In the genomic region with DNA sequence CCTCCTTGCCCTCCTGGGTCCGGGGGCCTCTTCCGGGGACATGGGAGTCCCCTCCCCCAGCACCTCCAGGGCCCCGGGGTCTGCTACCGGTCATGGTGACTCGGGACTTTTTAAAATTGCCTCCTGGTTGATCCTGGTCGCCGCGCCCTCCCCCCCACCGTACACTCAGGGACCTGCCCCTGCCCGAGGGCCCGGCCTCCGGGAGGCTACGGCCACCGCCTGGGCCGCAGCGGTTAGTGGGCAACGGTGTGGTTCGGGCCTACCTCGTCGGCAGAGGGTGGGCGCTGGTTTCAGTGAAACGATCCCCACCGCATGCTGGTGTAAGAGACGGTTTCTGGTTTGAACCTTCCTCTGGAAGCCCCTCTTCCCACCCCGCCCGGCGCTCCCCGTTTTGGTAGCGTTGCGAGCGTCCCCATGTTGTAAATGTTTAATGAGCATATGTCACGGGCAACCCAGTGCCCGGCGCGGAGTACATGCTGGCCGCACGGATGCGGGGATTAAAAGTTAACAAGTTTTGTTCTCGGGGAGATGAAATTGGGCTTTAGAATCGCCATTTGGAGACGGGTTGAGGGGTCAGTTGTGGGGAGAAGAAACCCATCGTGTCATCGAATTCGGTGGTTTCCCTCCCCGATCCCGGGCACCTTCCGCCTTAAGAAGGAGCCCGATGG, we compare ENCODE assay signal across 8 cellular contexts. TPM values are rescaled to one million over a fixed set of nuclear protein-coding genes. Genes with fewer than 3 reads are reported as not detected.
DNase-seq lines count a peak whose midpoint lies in the region; ATAC-seq and TF ChIP-seq lines count a peak whose summit lies in the region.

No MANE protein-coding gene starts in this region.

- peak in 6 of 7 experiments; percentile 9 to 64 (median 42) for DNase-seq in CD8-positive, alpha-beta T cell
- peak; percentile 49 for DNase-seq in MG63
- peak; percentile 21 for DNase-seq in activated T-cell treated with anti-CD3 and anti-CD28 coated beads for 48 hours (ENCODE audit: low read depth)
- DNase-seq in esophagus muscularis mucosa (ENCODE audit: extremely low spot score) = no peak
- DNase-seq in tibial nerve (ENCODE audit: low spot score in 2 of 2) = peak in 1 of 2 donors; percentile 20
- DNase-seq in hippocampal formation (lab: John Stamatoyannopoulos, UW) = no peak
- no peak for DNase-seq in Ammon's horn (ENCODE audit: low spot score)

- H3K27me3 ChIP-seq in CD8-positive, alpha-beta T cell (ENCODE audit: insufficient read depth, low read length) = no peaks in the 10 kb centered on the region
- no peaks in the 10 kb centered on the region for H3K27me3 ChIP-seq in MG63
- H3K27me3 ChIP-seq in esophagus muscularis mucosa = no peaks in the 10 kb centered on the region
- H3K27me3 ChIP-seq in tibial nerve = no peaks in the 10 kb centered on the region

- H3K27me3 Mint-ChIP-seq in CD8-positive, alpha-beta T cell (ENCODE audit: low read depth) = no peaks in the 10 kb centered on the region
- peaks cover 4% of the 10 kb centered on the region for H3K27me3 Mint-ChIP-seq in nephron (ENCODE audit: low read depth)

- TF ChIP-seq EP300 in esophagus muscularis mucosa (IDR thresholded peaks at IDR 0.05) (no peak), tibial nerve (IDR thresholded peaks at IDR 0.05) (peak in 1 of 2 donors; percentile 24)

- POLR2A ChIA-PET in CD8-positive, alpha-beta T cell (lab: Charles Lee) = no interaction called here

- H3K9me3 Mint-ChIP-seq in CD8-positive, alpha-beta T cell = no peaks in the 10 kb centered on the region
- no peaks in the 10 kb centered on the region for H3K9me3 Mint-ChIP-seq in nephron

- peaks cover 56% of the 10 kb centered on the region for H3K4me1 Mint-ChIP-seq in CD8-positive, alpha-beta T cell (ENCODE audit: low read depth)
- H3K4me1 Mint-ChIP-seq in nephron = peaks cover 56% of the 10 kb centered on the region

- ATAC-seq in CD8-positive, alpha-beta T cell = no peak

- peaks cover 8% of the 10 kb centered on the region for H3K36me3 Mint-ChIP-seq in CD8-positive, alpha-beta T cell
- no peaks in the 10 kb centered on the region for H3K36me3 Mint-ChIP-seq in nephron (ENCODE audit: low read depth)

- H3K9me3 ChIP-seq in CD8-positive, alpha-beta T cell (ENCODE audit: low read length) = no peaks in the 10 kb centered on the region
- H3K9me3 ChIP-seq in MG63 (no peaks in the 10 kb centered on the region), esophagus muscularis mucosa (no peaks in the 10 kb centered on the region), tibial nerve (no peaks in the 10 kb centered on the region)

- H3K4me3 Mint-ChIP-seq in CD8-positive, alpha-beta T cell = peak overlapping the region; percentile 92
- peak overlapping the region; percentile 91 to 97 (median 96) for H3K4me3 Mint-ChIP-seq in nephron

- TF ChIP-seq POLR2A in esophagus muscularis mucosa (IDR thresholded peaks at IDR 0.05; ENCODE audit: low read depth) = no peak
- TF ChIP-seq POLR2A in tibial nerve (IDR thresholded peaks at IDR 0.05) = no peak

- intact Hi-C loops in CD8-positive, alpha-beta T cell (cut with DNase I, micrococcal nuclease) = loop anchor here (5.0 to 10.0 kb wide), 4 partner anchors 309 to 719 kb away; a partner anchor contains a TSS
- intact Hi-C loops in esophagus muscularis mucosa (cut with DNase I) = loop anchor here (5.0 kb wide), 3 partner anchors 41 to 101 kb away; a partner anchor contains a TSS

- TF ChIP-seq CTCF in CD8-positive, alpha-beta T cell (IDR thresholded peaks at IDR 0.05) = no peak
- TF ChIP-seq CTCF in esophagus muscularis mucosa (IDR thresholded peaks at IDR 0.05) (no peak), nephron (IDR thresholded peaks at IDR 0.05; ENCODE audit: unreplicated experiment in 3 of 3) (no peak), tibial nerve (IDR thresholded peaks at IDR 0.05) (no peak)

- under 1% methylated on average over 23 of the region's 48 CpGs for WGBS in esophagus muscularis mucosa
- WGBS in tibial nerve, 2 donors = 0% methylated on average over 24 to 44 of the region's 48 CpGs

- H3K4me3 ChIP-seq in CD8-positive, alpha-beta T cell (ENCODE audit: low read depth, low read length) = peak overlapping the region; percentile 79
- H3K4me3 ChIP-seq in MG63 = peak overlapping the region; percentile 93
- H3K4me3 ChIP-seq in esophagus muscularis mucosa = peak overlapping the region; percentile 98 to 100 (median 99)
- H3K4me3 ChIP-seq in tibial nerve = peak overlapping the region; percentile 62 to 100 (median 92)

- CTCF ChIA-PET in CD8-positive, alpha-beta T cell (lab: Charles Lee) = no interaction called here

- no peaks in the 10 kb centered on the region for H3K36me3 ChIP-seq in CD8-positive, alpha-beta T cell (ENCODE audit: insufficient read depth, low read length)
- H3K36me3 ChIP-seq in MG63 = peaks cover 37% of the 10 kb centered on the region
- no peaks in the 10 kb centered on the region for H3K36me3 ChIP-seq in esophagus muscularis mucosa
- H3K36me3 ChIP-seq in tibial nerve = no peaks in the 10 kb centered on the region

- peak overlapping the region; percentile 70 for H3K27ac ChIP-seq in CD8-positive, alpha-beta T cell (ENCODE audit: low read depth, low read length)
- H3K27ac ChIP-seq in esophagus muscularis mucosa (replicated peaks in 1 of 4) = peak overlapping the region; percentile 98 to 100 (median 99)
- H3K27ac ChIP-seq in tibial nerve = peak overlapping the region; percentile 92 to 100 (median 98)

- H3K27ac Mint-ChIP-seq in CD8-positive, alpha-beta T cell = peak overlapping the region; percentile 94
- peak overlapping the region; percentile 92 to 95 (median 94) for H3K27ac Mint-ChIP-seq in nephron

- peaks cover 48% of the 10 kb centered on the region for H3K4me1 ChIP-seq in CD8-positive, alpha-beta T cell (ENCODE audit: insufficient read depth, low read length)
- H3K4me1 ChIP-seq in esophagus muscularis mucosa (peaks cover 55 to 69% (median 66%) of the 10 kb centered on the region in 4 donors), tibial nerve (peaks cover 0 to 58% (median 39%) of the 10 kb centered on the region in 4 donors)

RNA-seq across cellular contexts. Expression of a gene that starts 1.2 kb away (rescaled TPM):
- 10 to 100 TPM; 70.4 to 80.5 TPM for total RNA-seq in CD8-positive, alpha-beta T cell
- 30.4 and 36.5 TPM in 2 replicates for total RNA-seq in MG63 (2014; rRNA removed; shearing (Covaris generic); ENCODE audit: low replicate concordance)
- total RNA-seq in esophagus muscularis mucosa (100 to 1,000 TPM in 2 of 4 donors, 10 to 100 TPM in 2; 79.7 to 128 (median 101) TPM), tibial nerve (100 to 1,000 TPM; 114 to 166 (median 144) TPM)

Comparison
In these comparisons a context has a peak if more than half of its experiments do, and no peak if none do; other contexts are left out.
1. DNase-seq: peak in CD8-positive, alpha-beta T cell (6 of 7), MG63 (single experiment) and activated T-cell treated with anti-CD3 and anti-CD28 coated beads for 48 hours (single experiment); none in esophagus muscularis mucosa (single experiment), hippocampal formation (0 of 2) and Ammon's horn (single experiment).
2. Peak in every context shown above with its lines, with median percentiles within 50 percentile points of each other: H3K27ac ChIP-seq and H3K4me3 ChIP-seq.